2 cellular contexts compared by ENCODE assay signal in the genomic region with DNA sequence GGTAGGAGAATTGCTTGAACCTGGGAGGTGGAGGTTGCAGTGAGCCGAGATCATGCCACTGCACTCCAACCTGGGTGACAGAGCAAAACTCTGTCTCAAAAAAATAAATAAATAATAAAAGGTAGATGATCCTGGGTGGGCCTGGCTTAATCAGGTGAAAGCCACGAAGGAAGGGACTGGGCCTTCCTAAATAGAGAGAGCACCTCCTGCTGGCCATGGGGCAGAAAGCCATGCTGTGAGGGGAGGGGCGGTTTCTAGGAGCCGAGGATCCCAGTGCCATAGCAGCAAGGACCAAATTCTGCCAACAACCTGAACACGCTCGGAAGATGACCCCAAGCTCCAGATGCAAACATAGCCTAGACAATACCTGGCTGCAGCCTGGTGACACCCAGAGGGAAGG.
TF ChIP-seq lines count a peak whose summit lies in the region.

No MANE protein-coding gene starts in this region.

TF ChIP-seq in Ishikawa, 13 proteins besides CTCF, POLR2A, EP300 and RAD21:
- TF ChIP-seq CEBPB (IDR thresholded peaks at IDR 0.05) (no peak), FOXM1 (IDR thresholded peaks at IDR 0.05; ENCODE audit: borderline replicate concordance, low read depth) (no peak), ZBTB7A (IDR thresholded peaks at IDR 0.05; ENCODE audit: low read depth) (no peak)
- TF ChIP-seq, protein P1, sequence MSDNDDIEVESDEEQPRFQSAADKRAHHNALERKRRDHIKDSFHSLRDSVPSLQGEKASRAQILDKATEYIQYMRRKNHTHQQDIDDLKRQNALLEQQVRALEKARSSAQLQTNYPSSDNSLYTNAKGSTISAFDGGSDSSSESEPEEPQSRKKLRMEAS (IDR thresholded peaks at IDR 0.05) = no peak
- TF ChIP-seq, protein P2, sequence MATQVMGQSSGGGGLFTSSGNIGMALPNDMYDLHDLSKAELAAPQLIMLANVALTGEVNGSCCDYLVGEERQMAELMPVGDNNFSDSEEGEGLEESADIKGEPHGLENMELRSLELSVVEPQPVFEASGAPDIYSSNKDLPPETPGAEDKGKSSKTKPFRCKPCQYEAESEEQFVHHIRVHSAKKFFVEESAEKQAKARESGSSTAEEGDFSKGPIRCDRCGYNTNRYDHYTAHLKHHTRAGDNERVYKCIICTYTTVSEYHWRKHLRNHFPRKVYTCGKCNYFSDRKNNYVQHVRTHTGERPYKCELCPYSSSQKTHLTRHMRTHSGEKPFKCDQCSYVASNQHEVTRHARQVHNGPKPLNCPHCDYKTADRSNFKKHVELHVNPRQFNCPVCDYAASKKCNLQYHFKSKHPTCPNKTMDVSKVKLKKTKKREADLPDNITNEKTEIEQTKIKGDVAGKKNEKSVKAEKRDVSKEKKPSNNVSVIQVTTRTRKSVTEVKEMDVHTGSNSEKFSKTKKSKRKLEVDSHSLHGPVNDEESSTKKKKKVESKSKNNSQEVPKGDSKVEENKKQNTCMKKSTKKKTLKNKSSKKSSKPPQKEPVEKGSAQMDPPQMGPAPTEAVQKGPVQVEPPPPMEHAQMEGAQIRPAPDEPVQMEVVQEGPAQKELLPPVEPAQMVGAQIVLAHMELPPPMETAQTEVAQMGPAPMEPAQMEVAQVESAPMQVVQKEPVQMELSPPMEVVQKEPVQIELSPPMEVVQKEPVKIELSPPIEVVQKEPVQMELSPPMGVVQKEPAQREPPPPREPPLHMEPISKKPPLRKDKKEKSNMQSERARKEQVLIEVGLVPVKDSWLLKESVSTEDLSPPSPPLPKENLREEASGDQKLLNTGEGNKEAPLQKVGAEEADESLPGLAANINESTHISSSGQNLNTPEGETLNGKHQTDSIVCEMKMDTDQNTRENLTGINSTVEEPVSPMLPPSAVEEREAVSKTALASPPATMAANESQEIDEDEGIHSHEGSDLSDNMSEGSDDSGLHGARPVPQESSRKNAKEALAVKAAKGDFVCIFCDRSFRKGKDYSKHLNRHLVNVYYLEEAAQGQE (IDR thresholded peaks at IDR 0.05; ENCODE audit: low read depth) = no peak

TF ChIP-seq in K562, 482 proteins besides CTCF, POLR2A, EP300 and RAD21 (continues in another document):
- TF ChIP-seq FOXM1 (IDR thresholded peaks at IDR 0.05; ENCODE audit: low read depth) (peak; percentile 95), FOXM1 (CRISPR knock-in tag; IDR thresholded peaks at IDR 0.05; ENCODE audit: low read depth) (no peak), HDAC2 (IDR thresholded peaks at IDR 0.05) (0 out of 2 replicates have a peak, but pooled peaks have one; percentile 28), SMARCA5 (IDR thresholded peaks at IDR 0.05) (peak; percentile 94; the same call in 1 of the 2 replicates), CBX3 (IDR thresholded peaks at IDR 0.05; ENCODE audit: borderline replicate concordance in 1 of 2, low read length in 2 of 2) (peak in 1 of 2 experiments; percentile 72; a peak in 2 of 3 replicates), RBM25 (IDR thresholded peaks at IDR 0.05; ENCODE audit: low read depth, low read length, severe bottlenecking) (peak; percentile 74), BCOR (IDR thresholded peaks at IDR 0.05) (peak; percentile 53; the same call in 1 of the 2 replicates), ESRRA (IDR thresholded peaks at IDR 0.05; ENCODE audit: borderline replicate concordance, low read depth) (peak; percentile 20; the same call in 1 of the 2 replicates), ZNF134 (CRISPR knock-in tag; conservative IDR thresholded peaks at IDR 0.05) (peak; percentile 100), NBN (IDR thresholded peaks at IDR 0.05; ENCODE audit: low read depth) (no peak), ZBED1 (IDR thresholded peaks at IDR 0.05) (no peak), NFIC (IDR thresholded peaks at IDR 0.05) (peak; percentile 4; the same call in 1 of the 2 replicates), HLTF (IDR thresholded peaks at IDR 0.05) (peak; percentile 82), KDM1A (IDR thresholded peaks at IDR 0.05) (0 out of 4 replicates have a peak, but pooled peaks of 1 of the 2 experiments have one; percentile 30), RCOR1 (IDR thresholded peaks at IDR 0.05; ENCODE audit: borderline replicate concordance in 1 of 2, low read depth in 2 of 2, low read length in 2 of 2) (peak in 1 of 2 experiments; percentile 70; a peak in 1 of 4 replicates), LEF1 (IDR thresholded peaks at IDR 0.05) (no peak), MYBL2 (IDR thresholded peaks at IDR 0.05; ENCODE audit: low read depth) (no peak), MYBL2 (CRISPR knock-in tag; IDR thresholded peaks at IDR 0.05; ENCODE audit: borderline replicate concordance) (no peak), STAG1 (CRISPR knock-in tag; IDR thresholded peaks at IDR 0.05; ENCODE audit: borderline replicate concordance) (peak; percentile 41; the same call in 1 of the 2 replicates), ZNF253 (CRISPR knock-in tag; conservative IDR thresholded peaks at IDR 0.05) (no peak), ILF3 (IDR thresholded peaks at IDR 0.05; ENCODE audit: borderline replicate concordance) (0 out of 2 replicates have a peak, but pooled peaks have one; percentile 58), ZNF263 (CRISPR knock-in tag; IDR thresholded peaks at IDR 0.05; ENCODE audit: borderline replicate concordance) (0 out of 2 replicates have a peak, but pooled peaks have one; percentile 23), POLR3A (IDR thresholded peaks at IDR 0.05; ENCODE audit: borderline replicate concordance, extremely low read depth, insufficient read depth, insufficient read length) (no peak), ZNF696 (CRISPR knock-in tag; conservative IDR thresholded peaks at IDR 0.05) (no peak), MAZ (CRISPR knock-in tag; conservative IDR thresholded peaks at IDR 0.05 in 1 of 2, IDR thresholded peaks at IDR 0.05 in 1 of 2) (peak in 1 of 2 experiments; percentile 97; a peak in 2 of 4 replicates)
- TF ChIP-seq, protein P3, sequence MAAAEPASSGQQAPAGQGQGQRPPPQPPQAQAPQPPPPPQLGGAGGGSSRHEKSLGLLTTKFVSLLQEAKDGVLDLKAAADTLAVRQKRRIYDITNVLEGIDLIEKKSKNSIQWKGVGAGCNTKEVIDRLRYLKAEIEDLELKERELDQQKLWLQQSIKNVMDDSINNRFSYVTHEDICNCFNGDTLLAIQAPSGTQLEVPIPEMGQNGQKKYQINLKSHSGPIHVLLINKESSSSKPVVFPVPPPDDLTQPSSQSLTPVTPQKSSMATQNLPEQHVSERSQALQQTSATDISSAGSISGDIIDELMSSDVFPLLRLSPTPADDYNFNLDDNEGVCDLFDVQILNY (CRISPR knock-in tag; IDR thresholded peaks at IDR 0.05) = no peak
- TF ChIP-seq, protein P4, sequence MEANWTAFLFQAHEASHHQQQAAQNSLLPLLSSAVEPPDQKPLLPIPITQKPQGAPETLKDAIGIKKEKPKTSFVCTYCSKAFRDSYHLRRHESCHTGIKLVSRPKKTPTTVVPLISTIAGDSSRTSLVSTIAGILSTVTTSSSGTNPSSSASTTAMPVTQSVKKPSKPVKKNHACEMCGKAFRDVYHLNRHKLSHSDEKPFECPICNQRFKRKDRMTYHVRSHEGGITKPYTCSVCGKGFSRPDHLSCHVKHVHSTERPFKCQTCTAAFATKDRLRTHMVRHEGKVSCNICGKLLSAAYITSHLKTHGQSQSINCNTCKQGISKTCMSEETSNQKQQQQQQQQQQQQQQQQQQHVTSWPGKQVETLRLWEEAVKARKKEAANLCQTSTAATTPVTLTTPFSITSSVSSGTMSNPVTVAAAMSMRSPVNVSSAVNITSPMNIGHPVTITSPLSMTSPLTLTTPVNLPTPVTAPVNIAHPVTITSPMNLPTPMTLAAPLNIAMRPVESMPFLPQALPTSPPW (CRISPR knock-in tag; IDR thresholded peaks at IDR 0.05) = peak; percentile 11; the same call in 1 of the 2 replicates
- TF ChIP-seq, protein P5, sequence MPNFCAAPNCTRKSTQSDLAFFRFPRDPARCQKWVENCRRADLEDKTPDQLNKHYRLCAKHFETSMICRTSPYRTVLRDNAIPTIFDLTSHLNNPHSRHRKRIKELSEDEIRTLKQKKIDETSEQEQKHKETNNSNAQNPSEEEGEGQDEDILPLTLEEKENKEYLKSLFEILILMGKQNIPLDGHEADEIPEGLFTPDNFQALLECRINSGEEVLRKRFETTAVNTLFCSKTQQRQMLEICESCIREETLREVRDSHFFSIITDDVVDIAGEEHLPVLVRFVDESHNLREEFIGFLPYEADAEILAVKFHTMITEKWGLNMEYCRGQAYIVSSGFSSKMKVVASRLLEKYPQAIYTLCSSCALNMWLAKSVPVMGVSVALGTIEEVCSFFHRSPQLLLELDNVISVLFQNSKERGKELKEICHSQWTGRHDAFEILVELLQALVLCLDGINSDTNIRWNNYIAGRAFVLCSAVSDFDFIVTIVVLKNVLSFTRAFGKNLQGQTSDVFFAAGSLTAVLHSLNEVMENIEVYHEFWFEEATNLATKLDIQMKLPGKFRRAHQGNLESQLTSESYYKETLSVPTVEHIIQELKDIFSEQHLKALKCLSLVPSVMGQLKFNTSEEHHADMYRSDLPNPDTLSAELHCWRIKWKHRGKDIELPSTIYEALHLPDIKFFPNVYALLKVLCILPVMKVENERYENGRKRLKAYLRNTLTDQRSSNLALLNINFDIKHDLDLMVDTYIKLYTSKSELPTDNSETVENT (CRISPR knock-in tag; IDR thresholded peaks at IDR 0.05) = no peak
- TF ChIP-seq, protein P6, sequence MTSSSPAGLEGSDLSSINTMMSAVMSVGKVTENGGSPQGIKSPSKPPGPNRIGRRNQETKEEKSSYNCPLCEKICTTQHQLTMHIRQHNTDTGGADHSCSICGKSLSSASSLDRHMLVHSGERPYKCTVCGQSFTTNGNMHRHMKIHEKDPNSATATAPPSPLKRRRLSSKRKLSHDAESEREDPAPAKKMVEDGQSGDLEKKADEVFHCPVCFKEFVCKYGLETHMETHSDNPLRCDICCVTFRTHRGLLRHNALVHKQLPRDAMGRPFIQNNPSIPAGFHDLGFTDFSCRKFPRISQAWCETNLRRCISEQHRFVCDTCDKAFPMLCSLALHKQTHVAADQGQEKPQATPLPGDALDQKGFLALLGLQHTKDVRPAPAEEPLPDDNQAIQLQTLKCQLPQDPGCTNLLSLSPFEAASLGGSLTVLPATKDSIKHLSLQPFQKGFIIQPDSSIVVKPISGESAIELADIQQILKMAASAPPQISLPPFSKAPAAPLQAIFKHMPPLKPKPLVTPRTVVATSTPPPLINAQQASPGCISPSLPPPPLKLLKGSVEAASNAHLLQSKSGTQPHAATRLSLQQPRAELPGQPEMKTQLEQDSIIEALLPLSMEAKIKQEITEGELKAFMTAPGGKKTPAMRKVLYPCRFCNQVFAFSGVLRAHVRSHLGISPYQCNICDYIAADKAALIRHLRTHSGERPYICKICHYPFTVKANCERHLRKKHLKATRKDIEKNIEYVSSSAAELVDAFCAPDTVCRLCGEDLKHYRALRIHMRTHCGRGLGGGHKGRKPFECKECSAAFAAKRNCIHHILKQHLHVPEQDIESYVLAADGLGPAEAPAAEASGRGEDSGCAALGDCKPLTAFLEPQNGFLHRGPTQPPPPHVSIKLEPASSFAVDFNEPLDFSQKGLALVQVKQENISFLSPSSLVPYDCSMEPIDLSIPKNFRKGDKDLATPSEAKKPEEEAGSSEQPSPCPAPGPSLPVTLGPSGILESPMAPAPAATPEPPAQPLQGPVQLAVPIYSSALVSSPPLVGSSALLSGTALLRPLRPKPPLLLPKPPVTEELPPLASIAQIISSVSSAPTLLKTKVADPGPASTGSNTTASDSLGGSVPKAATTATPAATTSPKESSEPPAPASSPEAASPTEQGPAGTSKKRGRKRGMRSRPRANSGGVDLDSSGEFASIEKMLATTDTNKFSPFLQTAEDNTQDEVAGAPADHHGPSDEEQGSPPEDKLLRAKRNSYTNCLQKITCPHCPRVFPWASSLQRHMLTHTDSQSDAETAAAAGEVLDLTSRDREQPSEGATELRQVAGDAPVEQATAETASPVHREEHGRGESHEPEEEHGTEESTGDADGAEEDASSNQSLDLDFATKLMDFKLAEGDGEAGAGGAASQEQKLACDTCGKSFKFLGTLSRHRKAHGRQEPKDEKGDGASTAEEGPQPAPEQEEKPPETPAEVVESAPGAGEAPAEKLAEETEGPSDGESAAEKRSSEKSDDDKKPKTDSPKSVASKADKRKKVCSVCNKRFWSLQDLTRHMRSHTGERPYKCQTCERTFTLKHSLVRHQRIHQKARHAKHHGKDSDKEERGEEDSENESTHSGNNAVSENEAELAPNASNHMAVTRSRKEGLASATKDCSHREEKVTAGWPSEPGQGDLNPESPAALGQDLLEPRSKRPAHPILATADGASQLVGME (CRISPR knock-in tag; IDR thresholded peaks at IDR 0.05) = no peak
- TF ChIP-seq, protein P7, sequence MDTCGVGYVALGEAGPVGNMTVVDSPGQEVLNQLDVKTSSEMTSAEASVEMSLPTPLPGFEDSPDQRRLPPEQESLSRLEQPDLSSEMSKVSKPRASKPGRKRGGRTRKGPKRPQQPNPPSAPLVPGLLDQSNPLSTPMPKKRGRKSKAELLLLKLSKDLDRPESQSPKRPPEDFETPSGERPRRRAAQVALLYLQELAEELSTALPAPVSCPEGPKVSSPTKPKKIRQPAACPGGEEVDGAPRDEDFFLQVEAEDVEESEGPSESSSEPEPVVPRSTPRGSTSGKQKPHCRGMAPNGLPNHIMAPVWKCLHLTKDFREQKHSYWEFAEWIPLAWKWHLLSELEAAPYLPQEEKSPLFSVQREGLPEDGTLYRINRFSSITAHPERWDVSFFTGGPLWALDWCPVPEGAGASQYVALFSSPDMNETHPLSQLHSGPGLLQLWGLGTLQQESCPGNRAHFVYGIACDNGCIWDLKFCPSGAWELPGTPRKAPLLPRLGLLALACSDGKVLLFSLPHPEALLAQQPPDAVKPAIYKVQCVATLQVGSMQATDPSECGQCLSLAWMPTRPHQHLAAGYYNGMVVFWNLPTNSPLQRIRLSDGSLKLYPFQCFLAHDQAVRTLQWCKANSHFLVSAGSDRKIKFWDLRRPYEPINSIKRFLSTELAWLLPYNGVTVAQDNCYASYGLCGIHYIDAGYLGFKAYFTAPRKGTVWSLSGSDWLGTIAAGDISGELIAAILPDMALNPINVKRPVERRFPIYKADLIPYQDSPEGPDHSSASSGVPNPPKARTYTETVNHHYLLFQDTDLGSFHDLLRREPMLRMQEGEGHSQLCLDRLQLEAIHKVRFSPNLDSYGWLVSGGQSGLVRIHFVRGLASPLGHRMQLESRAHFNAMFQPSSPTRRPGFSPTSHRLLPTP (IDR thresholded peaks at IDR 0.05; ENCODE audit: borderline replicate concordance, extremely low read depth, insufficient read length) = peak; percentile 56
